ENCODE assay signal across 15 cellular contexts in the genomic region with DNA sequence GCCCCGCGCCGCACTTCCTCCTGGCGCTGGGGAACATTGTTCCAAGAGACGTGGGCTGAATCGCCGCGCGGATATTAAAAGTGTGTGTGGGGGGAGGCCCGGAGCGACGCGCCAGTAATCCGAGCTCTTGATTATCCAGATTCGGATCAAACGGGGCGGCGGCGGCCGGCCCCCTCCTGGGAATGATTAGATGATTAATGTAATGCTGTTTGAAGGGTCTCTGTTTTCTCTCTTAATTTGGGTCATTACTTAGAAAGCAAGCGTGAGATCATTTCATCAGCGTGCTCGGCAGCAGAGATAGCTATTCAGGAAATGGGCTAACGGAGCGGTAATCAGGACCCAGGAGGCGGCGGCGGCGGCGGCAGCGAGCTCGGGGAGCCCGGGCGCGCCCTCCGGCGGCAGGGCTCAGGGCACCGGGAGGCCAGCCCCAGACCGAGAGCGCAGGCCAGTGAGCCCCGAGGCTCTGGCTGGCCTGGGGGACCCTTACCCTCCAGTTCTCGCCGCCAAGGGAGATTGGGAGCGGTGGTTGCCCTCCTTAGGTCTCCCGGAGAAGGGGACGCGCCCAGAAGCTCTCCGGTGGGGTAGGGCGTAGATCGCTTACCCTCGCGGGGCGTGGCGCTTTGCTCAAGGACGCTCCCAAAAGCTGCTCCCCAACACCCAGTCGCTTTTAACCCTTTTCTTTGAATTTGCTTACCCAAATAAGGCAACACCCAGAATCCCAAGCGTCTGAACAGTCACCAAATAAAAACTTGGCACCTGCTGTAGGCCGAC. TPM values are rescaled to one million over a fixed set of nuclear protein-coding genes. Genes with fewer than 3 reads are reported as not detected.
DNase-seq lines count a peak whose midpoint lies in the region; ATAC-seq, FAIRE-seq and TF ChIP-seq lines count a peak whose summit lies in the region.
"Had no signal": no experiment of that assay in that cellular context is flagged by ENCODE, and none has a peak within 500 bp of the region (broad histone marks: within the 10 kb centered on the region; RNA-seq: fewer than 3 reads in every experiment).

No MANE protein-coding gene starts in this region.

- TF ChIP-seq POLR2A in breast epithelium (IDR thresholded peaks at IDR 0.05): no peak
- no peak for TF ChIP-seq POLR2A in suprapubic skin (IDR thresholded peaks at IDR 0.05)
- TF ChIP-seq POLR2A in GM18505 (IDR thresholded peaks at IDR 0.05; ENCODE audit: borderline replicate concordance, extremely low read depth, insufficient read depth, insufficient read length): no peak

- no peaks in the 10 kb centered on the region for H3K9me3 Mint-ChIP-seq in MCF 10A (ENCODE audit: unreplicated experiment)
- H3K9me3 Mint-ChIP-seq in activated CD8-positive, alpha-beta T cell treated with anti-CD3 and anti-CD28 coated beads for 36 hours: no peaks in the 10 kb centered on the region
- H3K9me3 Mint-ChIP-seq: activated B cell treated with CpG ODN at 0.5 μM for 24 hours had no signal

- no peak for TF ChIP-seq CTCF in breast epithelium (IDR thresholded peaks at IDR 0.05)
- no peak for TF ChIP-seq CTCF in MCF 10A (IDR thresholded peaks at IDR 0.05; ENCODE audit: unreplicated experiment)
- TF ChIP-seq CTCF in bronchial epithelial cell (IDR thresholded peaks at IDR 0.05; ENCODE audit: insufficient read depth, low read length, severe bottlenecking): peak; percentile 21
- peak; percentile 14 for TF ChIP-seq CTCF in kidney epithelial cell (IDR thresholded peaks at IDR 0.05; ENCODE audit: insufficient read depth, low read length, poor library complexity, severe bottlenecking)
- TF ChIP-seq CTCF in suprapubic skin (IDR thresholded peaks at IDR 0.05): no peak
- TF ChIP-seq CTCF in activated CD8-positive, alpha-beta T cell treated with anti-CD3 and anti-CD28 coated beads for 36 hours (IDR thresholded peaks at IDR 0.05): no peak

- no peak for TF ChIP-seq EP300 in suprapubic skin (IDR thresholded peaks at IDR 0.05)

- no peaks in the 10 kb centered on the region for H3K36me3 Mint-ChIP-seq in MCF 10A (ENCODE audit: insufficient read depth, unreplicated experiment)
- peaks cover 3% of the 10 kb centered on the region for H3K36me3 Mint-ChIP-seq in activated CD8-positive, alpha-beta T cell treated with anti-CD3 and anti-CD28 coated beads for 36 hours (ENCODE audit: low read depth)

- no peak for FAIRE-seq in bronchial epithelial cell (lab: Jason Lieb, UNC)
- FAIRE-seq in HTR-8/SVneo (lab: Jason Lieb, UNC): no peak
- FAIRE-seq: colon, K562 had no signal

- H3K27me3 ChIP-seq in breast epithelium: peaks cover 0 to 66% of the 10 kb centered on the region in 2 donors
- peaks cover 75% of the 10 kb centered on the region for H3K27me3 ChIP-seq in bronchial epithelial cell (ENCODE audit: control insufficient read depth, insufficient read depth, low read length)
- H3K27me3 ChIP-seq in kidney epithelial cell (ENCODE audit: control insufficient read depth, insufficient read depth, low read length): peaks cover 88% of the 10 kb centered on the region
- peaks cover 91% of the 10 kb centered on the region for H3K27me3 ChIP-seq in suprapubic skin

- H3K4me3 ChIP-seq in breast epithelium: peak overlapping the region in 2 of 3 donors; percentile 22 to 54
- H3K4me3 ChIP-seq in bronchial epithelial cell (ENCODE audit: low read depth, low read length): no peak overlapping the region
- H3K4me3 ChIP-seq in kidney epithelial cell (ENCODE audit: low read depth, low read length): no peak overlapping the region
- peak overlapping the region; percentile 38 for H3K4me3 ChIP-seq in suprapubic skin
- H3K4me3 ChIP-seq: K562 had no signal

- DNase-seq in breast epithelium (ENCODE audit: low spot score in 2 of 2) (no peak), MCF 10A (ENCODE audit: unreplicated experiment) (no peak), bronchial epithelial cell (ENCODE audit: low read depth) (no peak), kidney epithelial cell (ENCODE audit: low read depth) (no peak), suprapubic skin (ENCODE audit: low spot score in 2 of 2) (no peak), HTR-8/SVneo (ENCODE audit: insufficient read length, low spot score) (no peak)
- no peak for DNase-seq in activated CD8-positive, alpha-beta T cell treated with anti-CD3 and anti-CD28 coated beads for 36 hours
- DNase-seq: activated B cell treated with CpG ODN at 0.5 μM for 24 hours; NCI-H2171 treated with DMSO at 0.1 percent for 48 hours; RPMI8226; stimulated activated naive CD4-positive, alpha-beta T cell had no signal

- no TSS peak for BruUV-seq in MCF 10A (replicated peaks; lab: Mats Ljungman, UMichigan)

- H3K27ac ChIP-seq in breast epithelium: no peak overlapping the region
- no peak overlapping the region for H3K27ac ChIP-seq in suprapubic skin

- H3K27ac Mint-ChIP-seq in MCF 10A (ENCODE audit: low read depth, unreplicated experiment): no peak overlapping the region
- no peak overlapping the region for H3K27ac Mint-ChIP-seq in activated CD8-positive, alpha-beta T cell treated with anti-CD3 and anti-CD28 coated beads for 36 hours
- H3K27ac Mint-ChIP-seq: activated B cell treated with CpG ODN at 0.5 μM for 24 hours; activated T-helper 2 cell treated with anti-CD3 and anti-CD28 coated beads, Interferon-gamma antibody, Interleukin-2, Interleukin-4, amounts not matched to agents 10 μg/mL and 5 μg/mL and 100 μg/mL, durations not matched to agents 14 hours and 24 hours and 36 hours had no signal

- H3K4me1 Mint-ChIP-seq in MCF 10A (ENCODE audit: insufficient read depth, unreplicated experiment): no peaks in the 10 kb centered on the region
- H3K4me1 Mint-ChIP-seq in activated CD8-positive, alpha-beta T cell treated with anti-CD3 and anti-CD28 coated beads for 36 hours (ENCODE audit: low read depth): peaks cover 2% of the 10 kb centered on the region
- H3K4me1 Mint-ChIP-seq: activated B cell treated with CpG ODN at 0.5 μM for 24 hours had no signal

- ATAC-seq in activated CD8-positive, alpha-beta T cell treated with anti-CD3 and anti-CD28 coated beads for 36 hours: no peak
- no peak for ATAC-seq in GM18505 (IDR thresholded peaks at IDR 0.05; ENCODE audit: unreplicated experiment)
- ATAC-seq: K562 had no signal

- no peak overlapping the region for H3K4me3 Mint-ChIP-seq in MCF 10A (ENCODE audit: unreplicated experiment)
- no peak overlapping the region for H3K4me3 Mint-ChIP-seq in activated CD8-positive, alpha-beta T cell treated with anti-CD3 and anti-CD28 coated beads for 36 hours
- H3K4me3 Mint-ChIP-seq: activated B cell treated with CpG ODN at 0.5 μM for 24 hours had no signal

- H3K36me3 ChIP-seq in breast epithelium (no peaks in the 10 kb centered on the region), bronchial epithelial cell (ENCODE audit: control insufficient read depth, insufficient read depth, low read length) (no peaks in the 10 kb centered on the region), kidney epithelial cell (ENCODE audit: control insufficient read depth, insufficient read depth, low read length) (no peaks in the 10 kb centered on the region), suprapubic skin (no peaks in the 10 kb centered on the region)

- peaks cover 83% of the 10 kb centered on the region for H3K27me3 Mint-ChIP-seq in MCF 10A (ENCODE audit: insufficient read depth, unreplicated experiment)
- peaks cover 74% of the 10 kb centered on the region for H3K27me3 Mint-ChIP-seq in activated CD8-positive, alpha-beta T cell treated with anti-CD3 and anti-CD28 coated beads for 36 hours

- CTCF ChIA-PET in MCF 10A (lab: Yijun Ruan, JAX): interaction anchor here (0.5 kb wide), 1 partner anchor 43 kb away, joined by 3 read pairs; no protein-coding TSS in a partner anchor
- CTCF ChIA-PET in activated CD8-positive, alpha-beta T cell treated with anti-CD3 and anti-CD28 coated beads for 36 hours (lab: Charles Lee): interaction anchor here (1.4 kb wide), 1 partner anchor 163 kb away, joined by 3 read pairs; no protein-coding TSS in a partner anchor

- POLR2A ChIA-PET in MCF 10A (lab: Yijun Ruan, JAX): no interaction called here
- POLR2A ChIA-PET in activated CD8-positive, alpha-beta T cell treated with anti-CD3 and anti-CD28 coated beads for 36 hours (lab: Charles Lee): no interaction called here

- intact Hi-C loops in breast epithelium (cut with DNase I; ENCODE audit: low total_unique reads): no loop called here
- intact Hi-C loops in MCF 10A (cut with micrococcal nuclease): no loop called here
- intact Hi-C loops in activated CD8-positive, alpha-beta T cell treated with anti-CD3 and anti-CD28 coated beads for 36 hours (cut with micrococcal nuclease): no loop called here

- 4% methylated on average over 32 of the region's 58 CpGs for WGBS in suprapubic skin

- H3K4me1 ChIP-seq in breast epithelium (peaks cover 0 to 4% of the 10 kb centered on the region in 2 donors), suprapubic skin (peaks cover 55% of the 10 kb centered on the region)

- no peaks in the 10 kb centered on the region for H3K9me3 ChIP-seq in breast epithelium
- no peaks in the 10 kb centered on the region for H3K9me3 ChIP-seq in suprapubic skin

RNA-seq across cellular contexts. Expression of a gene that starts 4.5 kb away (rescaled TPM):
- not detected for total RNA-seq in breast epithelium
- not detected in 2 replicates for total RNA-seq in MCF 10A (2022)
- not detected in 2 replicates for total RNA-seq in bronchial epithelial cell
- total RNA-seq in kidney epithelial cell: not detected in 2 replicates
- not detected for total RNA-seq in suprapubic skin
- not detected for total RNA-seq in activated CD8-positive, alpha-beta T cell treated with anti-CD3 and anti-CD28 coated beads for 36 hours
- total RNA-seq: activated B cell treated with CpG ODN at 0.5 μM for 24 hours; activated T-helper 2 cell treated with anti-CD3 and anti-CD28 coated beads, Interferon-gamma antibody, Interleukin-2, Interleukin-4, amounts not matched to agents 10 μg/mL and 5 μg/mL and 100 μg/mL, durations not matched to agents 14 hours and 24 hours and 36 hours; K562 had no signal

Comparison
In these comparisons a context has a peak if more than half of its experiments do, and no peak if none do; other contexts are left out.
1. H3K4me3 ChIP-seq: peak in breast epithelium (2 of 3) and suprapubic skin (single experiment); none in bronchial epithelial cell (single experiment) and kidney epithelial cell (single experiment).
2. CTCF ChIP-seq: peak in bronchial epithelial cell (single experiment) and kidney epithelial cell (single experiment); none in breast epithelium (0 of 3), MCF 10A (single experiment), suprapubic skin (0 of 2) and activated CD8-positive, alpha-beta T cell treated with anti-CD3 and anti-CD28 coated beads for 36 hours (single experiment).